ENCODE assay signal across 8 cellular contexts in genomic region chrX:153400146-153401132, GRCh38. TPM values are rescaled to one million over a fixed set of nuclear protein-coding genes. Genes with fewer than 3 reads are reported as not detected.
A peak's percentile ranks its signal among the peaks of the same experiment; 100 is the strongest.
DNase-seq lines count a peak whose midpoint lies in the region; ATAC-seq and TF ChIP-seq lines count a peak whose summit lies in the region.

No MANE protein-coding gene starts in this region.

- POLR2A ChIA-PET in Panc1 (lab: Charles Lee) = no interaction called here

- intact Hi-C loops in Panc1 (cut with micrococcal nuclease; ENCODE audit: unreplicated experiment) = no loop called here

- no TSS peak for BruUV-seq in Panc1 (replicated peaks; lab: Mats Ljungman, UMichigan)

- ATAC-seq in GM23338 (peak; percentile 94), Panc1 (peak; percentile 76)

- H3K79me2 ChIP-seq in GM23338 (replicated peaks; ENCODE audit: insufficient read depth) = no peaks in the 10 kb centered on the region

- no peaks in the 10 kb centered on the region for H3K9me3 ChIP-seq in Panc1 (ENCODE audit: control insufficient read depth, insufficient read depth, low read depth, low read length)
- H3K9me3 ChIP-seq in iPS DF 6.9 (ENCODE audit: control insufficient read depth, insufficient read depth, low read length) = no peaks in the 10 kb centered on the region

- no peak overlapping the region for H2AFZ ChIP-seq in GM23338

- no peaks in the 10 kb centered on the region for H3K27me3 Mint-ChIP-seq in GM23338 (ENCODE audit: insufficient read depth, low read depth, poor library complexity)

- in situ Hi-C loops in Panc1 (cut with HindIII; ENCODE audit: low pct_unique_long_range_greater_than_20kb, low sequenced_read_pairs) = no loop called here

- WGBS in iPS DF 6.9 (ENCODE audit: insufficient coverage, insufficient read length) = no CpG with 5 or more reads among the region's 60 CpGs

- no peaks in the 10 kb centered on the region for H3K9me2 ChIP-seq in GM23338 (ENCODE audit: insufficient read depth)

- H3K9me3 Mint-ChIP-seq in GM23338 = no peaks in the 10 kb centered on the region; the same call in 2 of the 3 replicates

- H3K36me3 ChIP-seq in GM23338 (ENCODE audit: insufficient read depth) (no peaks in the 10 kb centered on the region), Panc1 (ENCODE audit: control insufficient read depth, insufficient read depth, low read length) (no peaks in the 10 kb centered on the region), iPS DF 6.9 (ENCODE audit: control insufficient read depth, insufficient read depth, low read length) (no peaks in the 10 kb centered on the region)

- no peak overlapping the region for H3K4me3 ChIP-seq in GM23338
- H3K4me3 ChIP-seq in Panc1 (ENCODE audit: low read depth in 2 of 2, low read length in 2 of 2) = no peak overlapping the region
- H3K4me3 ChIP-seq in iPS DF 6.9 (ENCODE audit: low read length) = no peak overlapping the region

- peaks cover 2% of the 10 kb centered on the region; the same call in 1 of the 3 replicates for H3K4me1 Mint-ChIP-seq in GM23338

- no peaks in the 10 kb centered on the region for H3K27me3 ChIP-seq in GM23338 (ENCODE audit: insufficient read depth)
- H3K27me3 ChIP-seq in Panc1 (ENCODE audit: control insufficient read depth, insufficient read depth, low read length) = peaks cover 2% of the 10 kb centered on the region; the same call in 1 of the 2 replicates
- H3K27me3 ChIP-seq in iPS DF 6.9 (ENCODE audit: control insufficient read depth, insufficient read depth, low read length) = no peaks in the 10 kb centered on the region

- DNase-seq in AG09319 (ENCODE audit: extremely low read depth, low read depth) (no peak), GM23338 (ENCODE audit: low spot score) (peak; percentile 76), Panc1 (ENCODE audit: low read depth, low spot score) (no peak), iPS DF 6.9 (ENCODE audit: low read depth, low spot score) (peak; percentile 29), NCI-H226 (no peak), NCI-H187 (lab: John Stamatoyannopoulos, UW) (no peak)
- DNase-seq in activated effector memory CD4-positive, alpha-beta T cell treated with Interleukin-2 at 50 U/mL for 16 hours = peak; percentile 21
- DNase-seq in stimulated activated CD8-positive, alpha-beta memory T cell treated with anti-CD3 and anti-CD28 coated beads, Interleukin-2, amount 100 ng/mL, for 48 hours (ENCODE audit: low read depth in 2 of 2) = peak; percentile 51

- CTCF ChIA-PET in Panc1 (lab: Charles Lee) = interaction anchor here (0.7 kb wide), 1 partner anchor 8 kb away, joined by 5 read pairs; no protein-coding TSS in a partner anchor

- no peaks in the 10 kb centered on the region for H3K36me3 Mint-ChIP-seq in GM23338 (ENCODE audit: low read depth)

- no peak overlapping the region for H3K4me2 ChIP-seq in GM23338

- H3K27ac ChIP-seq in GM23338 (ENCODE audit: low read depth) = no peak overlapping the region
- H3K27ac ChIP-seq in Panc1 (ENCODE audit: low read length) = no peak overlapping the region
- no peak overlapping the region for H3K27ac ChIP-seq in iPS DF 6.9 (ENCODE audit: low read length)

- no peaks in the 10 kb centered on the region for H4K20me1 ChIP-seq in GM23338 (replicated peaks; ENCODE audit: insufficient read depth)

- no peak overlapping the region for H3K4me3 Mint-ChIP-seq in GM23338

- no peak overlapping the region for H3K27ac Mint-ChIP-seq in GM23338

- TF ChIP-seq CTCF in AG09319 (IDR thresholded peaks at IDR 0.05; ENCODE audit: low read depth, low read length) (peak; percentile 60), GM23338 (conservative IDR thresholded peaks at IDR 0.05; ENCODE audit: low read depth in 2 of 2) (peak; percentile 75 to 92), Panc1 (IDR thresholded peaks at IDR 0.05) (peak; percentile 92)

- H3K4me1 ChIP-seq in GM23338 (ENCODE audit: insufficient read depth) = no peaks in the 10 kb centered on the region
- no peaks in the 10 kb centered on the region for H3K4me1 ChIP-seq in Panc1 (ENCODE audit: control insufficient read depth, insufficient read depth, low read length)
- H3K4me1 ChIP-seq in iPS DF 6.9 (ENCODE audit: control insufficient read depth, insufficient read depth, low read length) = peaks cover 1% of the 10 kb centered on the region; the same call in 1 of the 2 replicates

- H3F3A ChIP-seq in GM23338 (replicated peaks; ENCODE audit: low read depth) = no peaks in the 10 kb centered on the region

TF ChIP-seq in GM23338, 12 proteins besides CTCF, POLR2A, EP300 and RAD21:
- TF ChIP-seq ETS1 (IDR thresholded peaks at IDR 0.05) (no peak), CREB1 (CRISPR knock-in tag; IDR thresholded peaks at IDR 0.05; ENCODE audit: low read depth) (0 out of 2 replicates have a peak, but pooled peaks have one; percentile 14), POLR2AphosphoS5 (IDR thresholded peaks at IDR 0.05; ENCODE audit: low read depth) (no peak)
TF ChIP-seq in GM23338: peak in this region for 1.

RNA-seq across cellular contexts. Expression of gene PNMA6E, which starts 0.7 kb away (rescaled TPM):
- total RNA-seq in GM23338 (2014; rRNA removed; shearing (Covaris generic)) = not detected in 2 replicates
- polyA plus RNA-seq in GM23338 (2016; fragmentation: Nextera tagmentation; extraction: Ambion mirVana) = not detected in 2 replicates
- not detected for total RNA-seq in Panc1 (2021; ENCODE audit: unreplicated experiment)
- not detected for polyA plus RNA-seq in Panc1 (2012; ENCODE audit: insufficient read length)

RNA-seq across cellular contexts. Expression of gene ZFP92, which starts 10.8 kb away (rescaled TPM):
- 0.27 and 0.52 TPM in 2 replicates for total RNA-seq in GM23338 (2014; rRNA removed; shearing (Covaris generic))
- 0.05 TPM in 2 replicates for polyA plus RNA-seq in GM23338 (2016; fragmentation: Nextera tagmentation; extraction: Ambion mirVana)
- 0.90 TPM for total RNA-seq in Panc1 (2021; ENCODE audit: unreplicated experiment)
- 0.70 TPM for polyA plus RNA-seq in Panc1 (2012; ENCODE audit: insufficient read length)

RNA-seq across cellular contexts. Expression of gene TREX2, which starts 45.4 kb away (rescaled TPM):
- total RNA-seq in GM23338 (2014; rRNA removed; shearing (Covaris generic)) = 1.7 and 4.6 TPM in 2 replicates
- polyA plus RNA-seq in GM23338 (2016; fragmentation: Nextera tagmentation; extraction: Ambion mirVana) = 0.28 and 0.81 TPM in 2 replicates
- total RNA-seq in Panc1 (2021; ENCODE audit: unreplicated experiment) = 2.4 TPM
- polyA plus RNA-seq in Panc1 (2012; ENCODE audit: insufficient read length) = 0.73 TPM

Comparison
In these comparisons a context has a peak if more than half of its experiments do, and no peak if none do; other contexts are left out.
1. DNase-seq: peak in GM23338 (single experiment), activated effector memory CD4-positive, alpha-beta T cell treated with Interleukin-2 at 50 U/mL for 16 hours (single experiment), iPS DF 6.9 (single experiment) and stimulated activated CD8-positive, alpha-beta memory T cell treated with anti-CD3 and anti-CD28 coated beads, Interleukin-2, amount 100 ng/mL, for 48 hours (2 of 2); none in AG09319 (single experiment), Panc1 (single experiment), NCI-H226 (single experiment) and NCI-H187 (0 of 2).
2. Peak in every context shown above with its lines, with median percentiles within 50 percentile points of each other: CTCF ChIP-seq.